In genomic region chr19:3163943-3164342, GRCh38 we compare ENCODE assay signal across 2 cellular contexts.
TF ChIP-seq lines count a peak whose summit lies in the region.

No MANE protein-coding gene starts in this region.

TF ChIP-seq in GM23338, 12 proteins besides CTCF, POLR2A, EP300 and RAD21:
- TF ChIP-seq NANOG (IDR thresholded peaks at IDR 0.05; ENCODE audit: borderline replicate concordance) (no peak), ZNF114 (CRISPR knock-in tag; IDR thresholded peaks at IDR 0.05) (no peak), POLR2AphosphoS5 (IDR thresholded peaks at IDR 0.05; ENCODE audit: low read depth) (no peak)
- TF ChIP-seq, protein P1, sequence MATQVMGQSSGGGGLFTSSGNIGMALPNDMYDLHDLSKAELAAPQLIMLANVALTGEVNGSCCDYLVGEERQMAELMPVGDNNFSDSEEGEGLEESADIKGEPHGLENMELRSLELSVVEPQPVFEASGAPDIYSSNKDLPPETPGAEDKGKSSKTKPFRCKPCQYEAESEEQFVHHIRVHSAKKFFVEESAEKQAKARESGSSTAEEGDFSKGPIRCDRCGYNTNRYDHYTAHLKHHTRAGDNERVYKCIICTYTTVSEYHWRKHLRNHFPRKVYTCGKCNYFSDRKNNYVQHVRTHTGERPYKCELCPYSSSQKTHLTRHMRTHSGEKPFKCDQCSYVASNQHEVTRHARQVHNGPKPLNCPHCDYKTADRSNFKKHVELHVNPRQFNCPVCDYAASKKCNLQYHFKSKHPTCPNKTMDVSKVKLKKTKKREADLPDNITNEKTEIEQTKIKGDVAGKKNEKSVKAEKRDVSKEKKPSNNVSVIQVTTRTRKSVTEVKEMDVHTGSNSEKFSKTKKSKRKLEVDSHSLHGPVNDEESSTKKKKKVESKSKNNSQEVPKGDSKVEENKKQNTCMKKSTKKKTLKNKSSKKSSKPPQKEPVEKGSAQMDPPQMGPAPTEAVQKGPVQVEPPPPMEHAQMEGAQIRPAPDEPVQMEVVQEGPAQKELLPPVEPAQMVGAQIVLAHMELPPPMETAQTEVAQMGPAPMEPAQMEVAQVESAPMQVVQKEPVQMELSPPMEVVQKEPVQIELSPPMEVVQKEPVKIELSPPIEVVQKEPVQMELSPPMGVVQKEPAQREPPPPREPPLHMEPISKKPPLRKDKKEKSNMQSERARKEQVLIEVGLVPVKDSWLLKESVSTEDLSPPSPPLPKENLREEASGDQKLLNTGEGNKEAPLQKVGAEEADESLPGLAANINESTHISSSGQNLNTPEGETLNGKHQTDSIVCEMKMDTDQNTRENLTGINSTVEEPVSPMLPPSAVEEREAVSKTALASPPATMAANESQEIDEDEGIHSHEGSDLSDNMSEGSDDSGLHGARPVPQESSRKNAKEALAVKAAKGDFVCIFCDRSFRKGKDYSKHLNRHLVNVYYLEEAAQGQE (IDR thresholded peaks at IDR 0.05; ENCODE audit: unreplicated experiment): no peak

TF ChIP-seq in SK-N-SH, 30 proteins besides CTCF, POLR2A, EP300 and RAD21:
- no peak for TF ChIP-seq MEF2A (IDR thresholded peaks at IDR 0.05; ENCODE audit: borderline replicate concordance, low read depth)
- TF ChIP-seq GABPA (IDR thresholded peaks at IDR 0.05; ENCODE audit: low read depth): no peak
- TF ChIP-seq RXRA (IDR thresholded peaks at IDR 0.05; ENCODE audit: borderline replicate concordance, low read depth): no peak
- no peak for TF ChIP-seq YY1 (IDR thresholded peaks at IDR 0.05; ENCODE audit: low read depth)
- no peak for TF ChIP-seq MAX (IDR thresholded peaks at IDR 0.05; ENCODE audit: low read depth)
- TF ChIP-seq, protein P2, sequence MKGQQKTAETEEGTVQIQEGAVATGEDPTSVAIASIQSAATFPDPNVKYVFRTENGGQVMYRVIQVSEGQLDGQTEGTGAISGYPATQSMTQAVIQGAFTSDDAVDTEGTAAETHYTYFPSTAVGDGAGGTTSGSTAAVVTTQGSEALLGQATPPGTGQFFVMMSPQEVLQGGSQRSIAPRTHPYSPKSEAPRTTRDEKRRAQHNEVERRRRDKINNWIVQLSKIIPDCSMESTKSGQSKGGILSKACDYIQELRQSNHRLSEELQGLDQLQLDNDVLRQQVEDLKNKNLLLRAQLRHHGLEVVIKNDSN (IDR thresholded peaks at IDR 0.05; ENCODE audit: borderline replicate concordance, low read depth): no peak
- no peak for TF ChIP-seq TCF12 (IDR thresholded peaks at IDR 0.05)
- TF ChIP-seq EZH2phosphoT487 (IDR thresholded peaks at IDR 0.05; ENCODE audit: borderline replicate concordance, low read depth): no peak
- no peak for TF ChIP-seq TEAD4 (IDR thresholded peaks at IDR 0.05; ENCODE audit: borderline replicate concordance, insufficient read depth)
- TF ChIP-seq FOXJ3 (CRISPR knock-in tag; IDR thresholded peaks at IDR 0.05): no peak
- no peak for TF ChIP-seq TAF1 (IDR thresholded peaks at IDR 0.05; ENCODE audit: borderline replicate concordance, low read depth, low read length)
- no peak for TF ChIP-seq SIN3A (IDR thresholded peaks at IDR 0.05; ENCODE audit: borderline replicate concordance, low read depth, low read length)
- TF ChIP-seq GATA2 (CRISPR knock-in tag; IDR thresholded peaks at IDR 0.05): no peak
- TF ChIP-seq MXI1 (IDR thresholded peaks at IDR 0.05; ENCODE audit: low read depth, low read length): no peak
- TF ChIP-seq, protein P3, sequence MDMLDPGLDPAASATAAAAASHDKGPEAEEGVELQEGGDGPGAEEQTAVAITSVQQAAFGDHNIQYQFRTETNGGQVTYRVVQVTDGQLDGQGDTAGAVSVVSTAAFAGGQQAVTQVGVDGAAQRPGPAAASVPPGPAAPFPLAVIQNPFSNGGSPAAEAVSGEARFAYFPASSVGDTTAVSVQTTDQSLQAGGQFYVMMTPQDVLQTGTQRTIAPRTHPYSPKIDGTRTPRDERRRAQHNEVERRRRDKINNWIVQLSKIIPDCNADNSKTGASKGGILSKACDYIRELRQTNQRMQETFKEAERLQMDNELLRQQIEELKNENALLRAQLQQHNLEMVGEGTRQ (IDR thresholded peaks at IDR 0.05; ENCODE audit: borderline replicate concordance, low read depth, low read length): no peak
- TF ChIP-seq ZBTB33 (IDR thresholded peaks at IDR 0.05; ENCODE audit: borderline replicate concordance, low read depth): no peak
- TF ChIP-seq, protein P1 (IDR thresholded peaks at IDR 0.05; ENCODE audit: low read depth, low read length): no peak
- TF ChIP-seq RFX5 (IDR thresholded peaks at IDR 0.05; ENCODE audit: low read length): no peak
- TF ChIP-seq, protein P4, sequence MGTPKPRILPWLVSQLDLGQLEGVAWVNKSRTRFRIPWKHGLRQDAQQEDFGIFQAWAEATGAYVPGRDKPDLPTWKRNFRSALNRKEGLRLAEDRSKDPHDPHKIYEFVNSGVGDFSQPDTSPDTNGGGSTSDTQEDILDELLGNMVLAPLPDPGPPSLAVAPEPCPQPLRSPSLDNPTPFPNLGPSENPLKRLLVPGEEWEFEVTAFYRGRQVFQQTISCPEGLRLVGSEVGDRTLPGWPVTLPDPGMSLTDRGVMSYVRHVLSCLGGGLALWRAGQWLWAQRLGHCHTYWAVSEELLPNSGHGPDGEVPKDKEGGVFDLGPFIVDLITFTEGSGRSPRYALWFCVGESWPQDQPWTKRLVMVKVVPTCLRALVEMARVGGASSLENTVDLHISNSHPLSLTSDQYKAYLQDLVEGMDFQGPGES (IDR thresholded peaks at IDR 0.05; ENCODE audit: low read depth, low read length): no peak
TF ChIP-seq in SK-N-SH: peak in this region for 0.
